Comparison of ENCODE assay signal across 8 cellular contexts in the genomic region with DNA sequence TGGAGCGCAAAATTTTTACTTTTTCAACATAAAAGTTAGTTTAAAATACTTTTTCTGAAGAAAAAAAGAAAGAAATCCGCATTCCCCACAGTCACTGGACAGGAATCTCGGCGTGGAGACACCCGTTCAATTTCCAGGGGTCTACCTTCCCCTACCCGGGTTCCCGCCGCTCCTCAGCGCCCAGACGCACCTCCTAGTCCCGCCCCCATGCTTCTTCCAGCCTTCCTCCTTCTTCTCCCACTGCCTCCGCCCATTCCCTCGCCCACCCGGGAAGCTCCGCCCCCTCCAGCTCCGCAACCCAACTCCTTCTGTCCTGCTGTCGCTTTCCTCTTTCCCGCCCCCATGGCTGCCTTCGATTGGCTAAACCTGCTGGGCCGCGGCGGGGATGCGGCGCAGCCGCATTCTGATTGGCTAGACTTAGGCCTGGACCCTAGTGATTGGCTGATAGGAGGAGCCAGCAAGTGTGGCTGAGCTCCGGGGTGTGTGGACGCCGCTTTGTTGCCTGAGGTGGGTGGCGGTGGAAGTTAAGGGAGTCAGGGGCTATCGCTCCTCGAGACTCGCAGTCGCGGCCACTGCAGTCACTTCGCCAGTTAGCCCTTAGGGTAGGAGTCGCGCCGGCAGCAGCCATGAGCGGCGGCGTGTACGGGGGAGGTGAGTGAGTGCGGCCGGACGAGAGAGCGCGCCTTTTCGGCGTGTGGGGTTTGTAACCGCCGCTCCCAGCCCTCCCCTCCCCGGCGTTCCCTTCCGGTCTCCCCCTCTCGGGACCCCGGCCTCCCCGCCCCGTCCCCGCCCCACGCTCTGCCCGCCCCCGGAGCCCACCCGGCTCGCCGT. TPM values are rescaled to one million over a fixed set of nuclear protein-coding genes. Genes with fewer than 3 reads are reported as not detected.
A peak's percentile ranks its signal among the peaks of the same experiment; 100 is the strongest.
DNase-seq lines count a peak whose midpoint lies in the region; ATAC-seq and TF ChIP-seq lines count a peak whose summit lies in the region.

Gene ACTL6A, plus strand, starts transcription at position 460 of the 831 bp plus-strand sequence. Its CDS starts 167 bp downstream, at position 627.

- ATAC-seq in GM18502 (IDR thresholded peaks at IDR 0.05; ENCODE audit: poor library complexity, unreplicated experiment) (peak; percentile 95), HG02970 (IDR thresholded peaks at IDR 0.05; ENCODE audit: low FRiP score, unreplicated experiment) (peak; percentile 98), right cardiac atrium (peak; percentile 99)

- peak within 1 kb of the TSS; percentile 98 for H3K4me3 Mint-ChIP-seq in T-helper 2 cell treated with Interferon-gamma antibody and Interleukin-4, amounts not matched to agents 5 μg/mL and 100 μg/mL, for 36 hours

- H3K36me3 Mint-ChIP-seq in T-helper 2 cell treated with Interferon-gamma antibody and Interleukin-4, amounts not matched to agents 5 μg/mL and 100 μg/mL, for 36 hours (ENCODE audit: low read depth) = peaks cover 2% of the 10 kb centered on the region

- H3K4me1 Mint-ChIP-seq in T-helper 2 cell treated with Interferon-gamma antibody and Interleukin-4, amounts not matched to agents 5 μg/mL and 100 μg/mL, for 36 hours (ENCODE audit: low read depth) = peaks cover 31% of the 10 kb centered on the region

- H3K27me3 ChIP-seq in ascending aorta (no peaks in the 10 kb centered on the region), right cardiac atrium (ENCODE audit: control insufficient read depth, insufficient read depth) (no peaks in the 10 kb centered on the region), uterus (no peaks in the 10 kb centered on the region)

- H3K4me1 ChIP-seq in ascending aorta (peaks cover 0 to 3% of the 10 kb centered on the region in 2 donors), right cardiac atrium (ENCODE audit: control insufficient read depth, insufficient read depth, low read length) (no peaks in the 10 kb centered on the region), uterus (peaks cover 4 to 9% of the 10 kb centered on the region in 2 donors)

- peak within 1 kb of the TSS; percentile 78 to 85 for H3K4me3 ChIP-seq in ascending aorta
- peak within 1 kb of the TSS; percentile 85 for H3K4me3 ChIP-seq in right cardiac atrium (ENCODE audit: low read length)
- peak within 1 kb of the TSS; percentile 71 to 93 for H3K4me3 ChIP-seq in uterus

- H3K27ac Mint-ChIP-seq in T-helper 2 cell treated with Interferon-gamma antibody and Interleukin-4, amounts not matched to agents 5 μg/mL and 100 μg/mL, for 36 hours = peak within 1 kb of the TSS; percentile 98

- WGBS in right cardiac atrium = 1% methylated on average over 65 of the region's 65 CpGs

- TF ChIP-seq POLR2A in uterus (IDR thresholded peaks at IDR 0.05) = peak; percentile 63 to 68

- no peaks in the 10 kb centered on the region for H3K9me3 ChIP-seq in ascending aorta
- H3K9me3 ChIP-seq in right cardiac atrium (ENCODE audit: control insufficient read depth, low read length) = no peaks in the 10 kb centered on the region
- no peaks in the 10 kb centered on the region for H3K9me3 ChIP-seq in uterus

- no peaks in the 10 kb centered on the region for H3K9me3 Mint-ChIP-seq in T-helper 2 cell treated with Interferon-gamma antibody and Interleukin-4, amounts not matched to agents 5 μg/mL and 100 μg/mL, for 36 hours

- peaks cover 6% of the 10 kb centered on the region for H3K27me3 Mint-ChIP-seq in T-helper 2 cell treated with Interferon-gamma antibody and Interleukin-4, amounts not matched to agents 5 μg/mL and 100 μg/mL, for 36 hours (ENCODE audit: low read depth)

- TF ChIP-seq CTCF in ascending aorta (IDR thresholded peaks at IDR 0.05) (no peak), uterus (IDR thresholded peaks at IDR 0.05) (peak in 1 of 4 experiments; percentile 26)

- H3K36me3 ChIP-seq in ascending aorta = no peaks in the 10 kb centered on the region
- no peaks in the 10 kb centered on the region for H3K36me3 ChIP-seq in uterus

- intact Hi-C loops in ascending aorta (cut with DNase I) = loop anchor here (1.0 to 2.0 kb wide), 5 partner anchors 42 to 240 kb away; partner anchors contain the start of genes GNB4, MFN1, MRPL47 and NDUFB5
- intact Hi-C loops in right cardiac atrium (cut with DNase I) = loop anchor here in 2 of 4 donors (10.0 kb wide), 2 partner anchors 218 to 238 kb away; partner anchors contain the start of genes MFN1 (in 1 of the 2) and ZNF639 (in 1 of the 2)
- intact Hi-C loops in uterus (cut with DNase I; ENCODE audit: low total_unique reads) = loop anchor here (10.0 kb wide), 1 partner anchor 108 kb away; the partner anchor contains the start of gene GNB4

- H3K27ac ChIP-seq in ascending aorta = peak within 1 kb of the TSS; percentile 70 to 84
- H3K27ac ChIP-seq in right cardiac atrium (ENCODE audit: low read length) = peak within 1 kb of the TSS; percentile 77
- peak within 1 kb of the TSS; percentile 81 to 85 for H3K27ac ChIP-seq in uterus

- DNase-seq in NCI-H1930 (lab: John Stamatoyannopoulos, UW) (peak; percentile 98 to 99), ascending aorta (ENCODE audit: low spot score in 2 of 2) (peak; percentile 100), right cardiac atrium (peak; percentile 100), pulmonary artery endothelial cell (ENCODE audit: low read depth, low spot score) (peak; percentile 97), uterus (peak; percentile 100)
- peak; percentile 98 for DNase-seq in T-helper 2 cell treated with Interferon-gamma antibody and Interleukin-4, amounts not matched to agents 5 μg/mL and 100 μg/mL, for 36 hours (ENCODE audit: low spot score)

RNA-seq across cellular contexts. Expression of gene ACTL6A, which starts in this region (rescaled TPM):
- total RNA-seq in ascending aorta (23.9 TPM), right cardiac atrium (10 to 100 TPM; 16.1 to 25.0 (median 19.7) TPM), pulmonary artery endothelial cell (67.1 and 86.5 TPM in 2 replicates), uterus (10 to 100 TPM; 38.7 to 84.5 (median 51.2) TPM)
- 24.1 TPM for polyA plus RNA-seq in right cardiac atrium

Comparison
In these comparisons a context has a peak if more than half of its experiments do, and no peak if none do; other contexts are left out.
1. Peak in every context shown above with its lines: DNase-seq, ATAC-seq, H3K4me3 ChIP-seq and H3K27ac ChIP-seq.